Comparison of ENCODE assay signal across 8 cellular contexts in the genomic region with DNA sequence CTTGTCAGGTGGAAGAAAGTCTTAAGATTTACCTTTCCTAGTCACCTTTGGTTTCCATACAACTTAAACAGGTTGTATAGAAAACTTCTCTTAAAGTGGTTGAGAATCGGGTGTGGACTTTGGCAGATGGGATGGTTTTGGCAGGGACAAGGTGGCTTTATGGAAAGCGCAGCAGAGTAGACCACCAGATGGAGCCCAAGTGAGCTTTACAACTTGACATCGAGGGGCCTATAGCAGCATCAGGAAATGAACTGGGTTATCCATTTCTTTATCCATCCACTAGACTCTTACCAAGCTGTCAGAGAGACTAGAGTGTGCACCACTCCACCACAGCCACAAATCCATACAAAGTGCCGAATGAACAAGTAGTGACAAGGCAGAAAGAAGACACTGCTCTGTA.
DNase-seq lines count a peak whose midpoint lies in the region; ATAC-seq and TF ChIP-seq lines count a peak whose summit lies in the region.

No MANE protein-coding gene starts in this region.

- H3F3A ChIP-seq in neural progenitor cell (ENCODE audit: low read depth), result no peaks in the 10 kb centered on the region

- no peak overlapping the region for H3K4me3 Mint-ChIP-seq in neural progenitor cell

- H3K4me2 ChIP-seq in neural progenitor cell, result no peak overlapping the region

- H3K9me3 Mint-ChIP-seq in neural progenitor cell, result no peaks in the 10 kb centered on the region

- H4K20me1 ChIP-seq in neural progenitor cell (ENCODE audit: low read depth), result no peaks in the 10 kb centered on the region

- H3K4me3 ChIP-seq in neural progenitor cell, result no peak overlapping the region

- DNase-seq in DMS114 treated with DMSO at 0.1 percent for 48 hours (lab: John Stamatoyannopoulos, UW; ENCODE audit: unreplicated experiment) (peak; percentile 47), NAMALWA (ENCODE audit: low spot score) (peak; percentile 86), erythroblast (lab: John Stamatoyannopoulos, UW) (peak; percentile 78 to 81), neural progenitor cell (ENCODE audit: low spot score) (peak; percentile 64), GM03348 (ENCODE audit: low spot score) (no peak), GOT3 (lab: John Stamatoyannopoulos, UW) (no peak)
- peak; percentile 29 to 36 for DNase-seq in activated CD4-positive, alpha-beta T cell treated with anti-CD3 and anti-CD28 coated beads for 24 hours (ENCODE audit: low read depth in 2 of 2)

- no peaks in the 10 kb centered on the region for H3K36me3 Mint-ChIP-seq in neural progenitor cell

- no peaks in the 10 kb centered on the region for H3K79me2 ChIP-seq in neural progenitor cell (ENCODE audit: low read depth)

- H3K36me3 ChIP-seq in neural progenitor cell, result no peaks in the 10 kb centered on the region

- no peaks in the 10 kb centered on the region for H3K9me3 ChIP-seq in neural progenitor cell (ENCODE audit: low read depth)

- no peaks in the 10 kb centered on the region for H3K27me3 Mint-ChIP-seq in neural progenitor cell (ENCODE audit: insufficient read depth, low read depth)

- peak; percentile 66 for ATAC-seq in GM21423 (IDR thresholded peaks at IDR 0.05; ENCODE audit: unreplicated experiment)

- no peak overlapping the region for H2AFZ ChIP-seq in neural progenitor cell (replicated peaks)

- no peak overlapping the region for H3K27ac ChIP-seq in neural progenitor cell

- TF ChIP-seq POLR2A in erythroblast (IDR thresholded peaks at IDR 0.05; ENCODE audit: low read length), result no peak

- H3K9ac ChIP-seq in neural progenitor cell, result no peak overlapping the region

- no peak overlapping the region for H3K27ac Mint-ChIP-seq in neural progenitor cell

- H3K4me1 Mint-ChIP-seq in neural progenitor cell, result no peaks in the 10 kb centered on the region

- no peaks in the 10 kb centered on the region for H3K4me1 ChIP-seq in neural progenitor cell

- H3K27me3 ChIP-seq in neural progenitor cell, result no peaks in the 10 kb centered on the region

- peak; percentile 67 for TF ChIP-seq CTCF in neural progenitor cell (IDR thresholded peaks at IDR 0.05)

Comparison
In these comparisons a context has a peak if more than half of its experiments do, and no peak if none do; other contexts are left out.
1. DNase-seq: peak in DMS114 treated with DMSO at 0.1 percent for 48 hours (single experiment), NAMALWA (single experiment), activated CD4-positive, alpha-beta T cell treated with anti-CD3 and anti-CD28 coated beads for 24 hours (2 of 2), erythroblast (2 of 2) and neural progenitor cell (single experiment); none in GM03348 (single experiment) and GOT3 (single experiment).